27 cellular contexts compared by ENCODE assay signal in genomic region chr3:121822973-121823372, GRCh38.
"Had no signal": no experiment of that assay in that cellular context is flagged by ENCODE, and none has a peak within 500 bp of the region (broad histone marks: within the 10 kb centered on the region; RNA-seq: fewer than 3 reads in every experiment).

No MANE protein-coding gene starts in this region.

- DNase-seq: activated B cell treated with CpG ODN at 0.5 μM for 24 hours; activated CD4-positive, alpha-beta T cell treated with anti-CD3 and anti-CD28 coated beads for 1 hour; activated CD4-positive, alpha-beta T cell treated with anti-CD3 and anti-CD28 coated beads, Interleukin-2, amount 10 ng/mL, durations not matched to agents 24 days and 14 days; activated CD4-positive, alpha-beta T cell treated with anti-CD3 and anti-CD28 coated beads, Interleukin-2, amount 50 U/mL, for 48 hours; activated CD8-positive, alpha-beta memory T cell treated with anti-CD3 and anti-CD28 coated beads, Interleukin-2, amount 10 ng/mL, durations not matched to agents 7 days and 5 days; activated gamma-delta T cell; activated naive CD4-positive, alpha-beta T cell treated with anti-CD3 and anti-CD28 coated beads for 36 hours; activated naive CD8-positive, alpha-beta T cell treated with anti-CD3 and anti-CD28 coated beads, Interleukin-2, amount 10 ng/mL, durations not matched to agents 7 days and 5 days; activated T-cell treated with anti-CD3 and anti-CD28 coated beads, Interleukin-2, amount 50 U/mL, for 4 hours; aorta; KG1; NCI-H1092; NCI-H1417 treated with DMSO at 0.1 percent for 48 hours; NCI-H1694; NCI-H2029; NCI-H345; NCI-H510A treated with DMSO at 0.1 percent for 48 hours; NCI-H69; Peyer's patch; Right ventricle myocardium superior; SJCRH30; T-helper 2 cell; T1000 had no signal

- H3K27me3 ChIP-seq: breast epithelium, Peyer's patch, SJCRH30 had no signal

- H3K27me3 Mint-ChIP-seq: activated B cell treated with CpG ODN at 0.5 μM for 24 hours; activated CD4-positive, alpha-beta T cell treated with anti-CD3 and anti-CD28 coated beads, Interleukin-2, amount 10 ng/mL, durations not matched to agents 24 days and 14 days; activated CD8-positive, alpha-beta memory T cell treated with anti-CD3 and anti-CD28 coated beads, Interleukin-2, amount 10 ng/mL, durations not matched to agents 7 days and 5 days; activated naive CD8-positive, alpha-beta T cell treated with anti-CD3 and anti-CD28 coated beads, Interleukin-2, amount 10 ng/mL, durations not matched to agents 7 days and 5 days; activated T-helper 17 cell treated with anti-CD3 and anti-CD28 coated beads, Interleukin-2, amount 50 U/mL, for 72 hours had no signal

- ATAC-seq: activated CD8-positive, alpha-beta memory T cell treated with anti-CD3 and anti-CD28 coated beads, Interleukin-2, amount 10 ng/mL, durations not matched to agents 7 days and 5 days; activated T-cell treated with anti-CD3 and anti-CD28 coated beads, Interleukin-2, amount 50 U/mL, for 4 hours; activated T-helper 17 cell treated with anti-CD3 and anti-CD28 coated beads, Interleukin-2, amount 50 U/mL, for 72 hours had no signal

- H3K27ac Mint-ChIP-seq: activated B cell treated with CpG ODN at 0.5 μM for 24 hours; activated CD4-positive, alpha-beta T cell treated with anti-CD3 and anti-CD28 coated beads, Interleukin-2, amount 10 ng/mL, durations not matched to agents 24 days and 14 days; activated CD8-positive, alpha-beta memory T cell treated with anti-CD3 and anti-CD28 coated beads, Interleukin-2, amount 10 ng/mL, durations not matched to agents 7 days and 5 days; activated naive CD4-positive, alpha-beta T cell treated with anti-CD3 and anti-CD28 coated beads for 36 hours; activated naive CD8-positive, alpha-beta T cell treated with anti-CD3 and anti-CD28 coated beads, Interleukin-2, amount 10 ng/mL, durations not matched to agents 7 days and 5 days; activated T-helper 17 cell treated with anti-CD3 and anti-CD28 coated beads, Interleukin-2, amount 50 U/mL, for 72 hours had no signal

- H3K27ac ChIP-seq: breast epithelium, Peyer's patch, RWPE1, SJCRH30 had no signal

- H3K4me3 Mint-ChIP-seq: activated B cell treated with CpG ODN at 0.5 μM for 24 hours; activated CD4-positive, alpha-beta T cell treated with anti-CD3 and anti-CD28 coated beads, Interleukin-2, amount 10 ng/mL, durations not matched to agents 24 days and 14 days; activated CD8-positive, alpha-beta memory T cell treated with anti-CD3 and anti-CD28 coated beads, Interleukin-2, amount 10 ng/mL, durations not matched to agents 7 days and 5 days; activated naive CD4-positive, alpha-beta T cell treated with anti-CD3 and anti-CD28 coated beads for 36 hours; activated naive CD8-positive, alpha-beta T cell treated with anti-CD3 and anti-CD28 coated beads, Interleukin-2, amount 10 ng/mL, durations not matched to agents 7 days and 5 days; activated T-cell treated with anti-CD3 and anti-CD28 coated beads, Interleukin-2, amount 50 U/mL, for 4 hours; activated T-helper 17 cell treated with anti-CD3 and anti-CD28 coated beads, Interleukin-2, amount 50 U/mL, for 72 hours had no signal

- H3K4me3 ChIP-seq: breast epithelium, Peyer's patch, SJCRH30 had no signal

- FAIRE-seq: TTC549 had no signal

- H3K9me3 ChIP-seq: breast epithelium, Peyer's patch, SJCRH30 had no signal

- H3K4me1 ChIP-seq: breast epithelium, Peyer's patch, SJCRH30 had no signal

- H3K36me3 ChIP-seq: breast epithelium had no signal
